In the genomic region with DNA sequence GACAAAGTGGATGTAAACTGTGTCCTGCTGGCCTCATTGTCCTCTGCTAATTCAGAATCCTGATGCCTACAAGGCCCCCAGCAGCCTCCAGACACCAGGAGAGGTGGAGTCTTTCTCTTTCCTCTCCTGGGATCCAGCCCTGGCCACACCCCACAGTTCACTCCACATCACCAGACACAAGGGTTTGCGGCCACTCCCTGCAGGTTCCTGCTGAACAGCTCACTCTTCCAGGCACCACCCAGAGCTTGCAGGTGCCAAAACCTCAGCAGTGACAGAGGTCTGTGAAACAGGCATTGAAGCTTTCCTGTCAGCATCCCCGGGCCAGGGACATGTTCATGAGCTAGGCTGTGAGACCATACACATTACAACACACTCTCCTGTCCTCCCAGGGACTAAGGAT, we compare ENCODE assay signal across 24 cellular contexts. TPM values are rescaled to one million over a fixed set of nuclear protein-coding genes. Genes with fewer than 3 reads are reported as not detected.
DNase-seq lines count a peak whose midpoint lies in the region; ATAC-seq and TF ChIP-seq lines count a peak whose summit lies in the region.
"Had no signal": no experiment of that assay in that cellular context is flagged by ENCODE, and none has a peak within 500 bp of the region (broad histone marks: within the 10 kb centered on the region; RNA-seq: fewer than 3 reads in every experiment).

No MANE protein-coding gene starts in this region.

- H3K9ac ChIP-seq in mammary epithelial cell (ENCODE audit: insufficient read depth, low read length), result peak overlapping the region; percentile 25
- H3K9ac ChIP-seq: BLaER1 treated with 17β-estradiol and CSF1 and Interleukin-3, amounts not matched to agents 10 nM and 100 nM had no signal

- peak overlapping the region; percentile 6 for H3K4me2 ChIP-seq in mammary epithelial cell (ENCODE audit: insufficient read depth, low read depth, low read length)

- intact Hi-C loops in MCF 10A (cut with micrococcal nuclease) (loop anchor here (5.0 kb wide), 1 partner anchor 37 kb away; no protein-coding TSS in a partner anchor), breast epithelium (cut with DNase I; ENCODE audit: low total_unique reads) (no loop called here), mammary epithelial cell (cut with micrococcal nuclease) (loop anchor here (5.0 kb wide), 1 partner anchor 167 kb away; no protein-coding TSS in a partner anchor)

- 0% methylated on average over 2 of the region's 2 CpGs for WGBS in mammary epithelial cell (ENCODE audit: low coverage, missing lambda C conversion rate)
- WGBS in lung, 2 donors, result 75 to 86% methylated on average over 2 of the region's 2 CpGs

- peak; percentile 57 for ATAC-seq in lung (ENCODE audit: insufficient read depth, low FRiP score)
- no peak for ATAC-seq in GM19035 (IDR thresholded peaks at IDR 0.05; ENCODE audit: unreplicated experiment)
- no peak for ATAC-seq in GM18511 (IDR thresholded peaks at IDR 0.05; ENCODE audit: unreplicated experiment)
- ATAC-seq: gastroesophageal sphincter, GM12878, right lobe of liver had no signal

- H4K20me1 ChIP-seq in mammary epithelial cell (ENCODE audit: insufficient read depth, low read length), result no peaks in the 10 kb centered on the region
- H4K20me1 ChIP-seq: BLaER1 treated with 17β-estradiol and CSF1 and Interleukin-3, amounts not matched to agents 10 nM and 100 nM had no signal

- no TSS peak for BruUV-seq in MCF 10A (replicated peaks; lab: Mats Ljungman, UMichigan)
- no TSS peak for BruUV-seq in mammary epithelial cell (replicated peaks; lab: Mats Ljungman, UMichigan)

- no peak overlapping the region for H2AFZ ChIP-seq in mammary epithelial cell (ENCODE audit: low read depth, low read length)

- no peak for TF ChIP-seq POLR2A in breast epithelium (IDR thresholded peaks at IDR 0.05)

- H3K27ac ChIP-seq in breast epithelium, result no peak overlapping the region
- H3K27ac ChIP-seq in mammary epithelial cell (ENCODE audit: insufficient read depth, low read depth, low read length), result peak overlapping the region; percentile 99
- H3K27ac ChIP-seq in lung (ENCODE audit: low read depth in 1 of 2, low read length in 1 of 2), result no peak overlapping the region
- H3K27ac ChIP-seq: BLaER1 treated with 17β-estradiol and CSF1 and Interleukin-3, amounts not matched to agents 10 nM and 100 nM; dorsolateral prefrontal cortex; gastroesophageal sphincter; right lobe of liver; thyroid gland had no signal

- H3K9me3 ChIP-seq in breast epithelium, result no peaks in the 10 kb centered on the region
- H3K9me3 ChIP-seq in mammary epithelial cell (replicated peaks; ENCODE audit: insufficient read depth, low read length), result no peaks in the 10 kb centered on the region
- H3K9me3 ChIP-seq in lung (ENCODE audit: control insufficient read depth in 2 of 2, insufficient read depth in 1 of 2, low read length in 1 of 2), result no peaks in the 10 kb centered on the region
- H3K9me3 ChIP-seq: BLaER1 treated with 17β-estradiol and CSF1 and Interleukin-3, amounts not matched to agents 10 nM and 100 nM; gastroesophageal sphincter; HAP-1; right lobe of liver; thyroid gland had no signal

- peak; percentile 76 for DNase-seq in MCF 10A (ENCODE audit: unreplicated experiment)
- DNase-seq in breast epithelium (ENCODE audit: low spot score in 2 of 2), result no peak
- peak; percentile 94 for DNase-seq in mammary epithelial cell
- peak; percentile 53 for DNase-seq in lung (ENCODE audit: low spot score)
- no peak for DNase-seq in NCI-H345 treated with DMSO at 0.1 percent for 48 hours (lab: John Stamatoyannopoulos, UW; ENCODE audit: unreplicated experiment)
- no peak for DNase-seq in NCI-H1105 treated with DMSO at 0.1 percent for 48 hours (lab: John Stamatoyannopoulos, UW)
- DNase-seq: activated effector memory CD4-positive, alpha-beta T cell treated with anti-CD3 and anti-CD28 coated beads, Interleukin-2, amount 50 U/mL, for 16 hours; DMS 273 treated with DMSO at 0.1 percent for 48 hours; dorsolateral prefrontal cortex; KBM-7; NCI-H1092; NCI-H524 treated with DMSO at 0.1 percent for 48 hours; occipital lobe; SHP77 treated with DMSO at 0.1 percent for 48 hours; stimulated activated naive CD4-positive, alpha-beta T cell treated with Interleukin-2 at 50 U/mL for 16 hours; thyroid gland had no signal

- H3K4me3 Mint-ChIP-seq in MCF 10A (ENCODE audit: unreplicated experiment), result no peak overlapping the region

- H3K4me1 ChIP-seq in breast epithelium (no peaks in the 10 kb centered on the region), mammary epithelial cell (ENCODE audit: insufficient read depth, low read length) (peaks cover 63% of the 10 kb centered on the region), lung (ENCODE audit: control insufficient read depth in 2 of 2, insufficient read depth in 2 of 2, low read length in 2 of 2) (no peaks in the 10 kb centered on the region)

- dilution Hi-C loops in mammary epithelial cell (cut with HindIII; ENCODE audit: low sequenced_read_pairs), result no loop called here

- in situ Hi-C loops in mammary epithelial cell (cut with MboI; ENCODE audit: low sequenced_read_pairs in 2 of 2), result no loop called here

- H3K4me3 ChIP-seq in breast epithelium (no peak overlapping the region), mammary epithelial cell (replicated peaks in 1 of 3; ENCODE audit: insufficient read depth in 1 of 3, low read depth in 2 of 3, low read length in 3 of 3) (no peak overlapping the region), lung (no peak overlapping the region)
- H3K4me3 ChIP-seq: BLaER1 treated with 17β-estradiol and CSF1 and Interleukin-3, amounts not matched to agents 10 nM and 100 nM; dorsolateral prefrontal cortex; gastroesophageal sphincter; GM12878; HAP-1; right lobe of liver; thyroid gland had no signal

- H3K27me3 ChIP-seq in breast epithelium, result no peaks in the 10 kb centered on the region
- no peaks in the 10 kb centered on the region for H3K27me3 ChIP-seq in mammary epithelial cell (ENCODE audit: insufficient read depth, low read length)
- no peaks in the 10 kb centered on the region for H3K27me3 ChIP-seq in lung (ENCODE audit: control insufficient read depth, insufficient read depth)
- H3K27me3 ChIP-seq: right lobe of liver, thyroid gland had no signal

- H3K36me3 Mint-ChIP-seq in MCF 10A (ENCODE audit: insufficient read depth, unreplicated experiment), result no peaks in the 10 kb centered on the region

- CTCF ChIA-PET in MCF 10A (lab: Yijun Ruan, JAX) (interaction anchor here (0.6 to 1.7 kb wide), 7 partner anchors 14 to 1108 kb away, joined by 3 to 7 read pairs (median 5); no protein-coding TSS in a partner anchor), mammary epithelial cell (lab: Charles Lee; ENCODE audit: low non-redundant PET) (interaction anchor here (0.9 kb wide), 1 partner anchor 63 kb away, joined by 6 read pairs; no protein-coding TSS in a partner anchor)

- no peaks in the 10 kb centered on the region for H3K9me3 Mint-ChIP-seq in MCF 10A (ENCODE audit: unreplicated experiment)

- peaks cover 40% of the 10 kb centered on the region for H3K4me1 Mint-ChIP-seq in MCF 10A (ENCODE audit: insufficient read depth, unreplicated experiment)

- TF ChIP-seq CTCF in MCF 10A (IDR thresholded peaks at IDR 0.05; ENCODE audit: unreplicated experiment) (no peak), breast epithelium (IDR thresholded peaks at IDR 0.05) (no peak), mammary epithelial cell (conservative IDR thresholded peaks at IDR 0.05 in 1 of 2, IDR thresholded peaks at IDR 0.05 in 1 of 2; ENCODE audit: extremely low read depth in 1 of 2, insufficient read depth in 1 of 2, low read depth in 1 of 2, low read length in 2 of 2) (no peak), lung (IDR thresholded peaks at IDR 0.05; ENCODE audit: control extremely low read depth, extremely low read depth) (no peak)

- no peaks in the 10 kb centered on the region for H3K27me3 Mint-ChIP-seq in MCF 10A (ENCODE audit: insufficient read depth, unreplicated experiment)

- no peaks in the 10 kb centered on the region for H3K79me2 ChIP-seq in mammary epithelial cell (ENCODE audit: insufficient read depth, low read length)

- POLR2A ChIA-PET in MCF 10A (lab: Yijun Ruan, JAX), result interaction anchor here (0.5 to 1.8 kb wide), 2 partner anchors 37 to 61 kb away, joined by 3 to 5 read pairs; no protein-coding TSS in a partner anchor

- no peaks in the 10 kb centered on the region for H3K36me3 ChIP-seq in breast epithelium
- no peaks in the 10 kb centered on the region for H3K36me3 ChIP-seq in mammary epithelial cell (ENCODE audit: insufficient read depth, low read length)
- no peaks in the 10 kb centered on the region for H3K36me3 ChIP-seq in lung (ENCODE audit: control insufficient read depth in 2 of 2, insufficient read depth in 2 of 2, low read length in 2 of 2)
- H3K36me3 ChIP-seq: BLaER1 treated with 17β-estradiol and CSF1 and Interleukin-3, amounts not matched to agents 10 nM and 100 nM; gastroesophageal sphincter; HAP-1; right lobe of liver; thyroid gland had no signal

- peak overlapping the region; percentile 85 for H3K27ac Mint-ChIP-seq in MCF 10A (ENCODE audit: low read depth, unreplicated experiment)

RNA-seq across cellular contexts. Expression of gene ATP12A, which starts 11.3 kb away (rescaled TPM):
- not detected in 2 replicates for total RNA-seq in MCF 10A (2022)
- total RNA-seq in breast epithelium, result not detected
- total RNA-seq in mammary epithelial cell, result under 1 TPM; 0.17 to 0.68 TPM
- polyA plus RNA-seq in mammary epithelial cell, result 5.2 TPM
- polyA minus RNA-seq in mammary epithelial cell, result 4.5 TPM
- 1 to 10 TPM in 1 of 2 donors, under 1 TPM in 1; 0.40 to 3.1 TPM for total RNA-seq in lung
- polyA plus RNA-seq in lung, result 10 to 100 TPM in 1 of 2 donors, 1 to 10 TPM in 1; 1.2 to 11.7 TPM
- total RNA-seq: cardiac septum, right lobe of liver had no signal

Comparison
In these comparisons a context has a peak if more than half of its experiments do, and no peak if none do; other contexts are left out.
1. DNase-seq: peak in MCF 10A (single experiment), mammary epithelial cell (single experiment) and lung (single experiment); none in breast epithelium (0 of 2), NCI-H345 treated with DMSO at 0.1 percent for 48 hours (single experiment) and NCI-H1105 treated with DMSO at 0.1 percent for 48 hours (single experiment).